Comparison of ENCODE assay signal across 26 cellular contexts in genomic region chr20:3166913-3167342, GRCh38.
"Had no signal": no experiment of that assay in that cellular context is flagged by ENCODE, and none has a peak within 500 bp of the region (broad histone marks: within the 10 kb centered on the region; RNA-seq: fewer than 3 reads in every experiment).

No MANE protein-coding gene starts in this region.

- H3K4me1 ChIP-seq: prostate gland had no signal

- H2AFZ ChIP-seq: neural progenitor cell had no signal

- H3K36me3 Mint-ChIP-seq: naive thymus-derived CD8-positive, alpha-beta T cell; neural progenitor cell had no signal

- H3K4me3 ChIP-seq: cardiac muscle cell, neural progenitor cell had no signal

- ATAC-seq: activated CD4-positive, alpha-beta T cell treated with anti-CD3 and anti-CD28 coated beads for 36 hours; activated naive CD8-positive, alpha-beta T cell treated with anti-CD3 and anti-CD28 coated beads, Interleukin-2, amount 50 U/mL, for 24 hours; naive thymus-derived CD8-positive, alpha-beta T cell had no signal

- H3K9me3 Mint-ChIP-seq: activated B cell treated with CpG ODN at 0.5 μM for 24 hours; activated naive CD8-positive, alpha-beta T cell treated with anti-CD3 and anti-CD28 coated beads, Interleukin-2, amount 50 U/mL, for 24 hours; activated T-cell treated with anti-CD3 and anti-CD28 coated beads, Interleukin-2, amount 50 U/mL, for 24 hours; activated T-helper 2 cell treated with anti-CD3 and anti-CD28 coated beads, Interferon-gamma antibody, Interleukin-2, Interleukin-4, amounts not matched to agents 10 μg/mL and 5 μg/mL and 100 μg/mL, durations not matched to agents 14 hours and 24 hours and 36 hours; mesothelial cell of epicardium; naive thymus-derived CD8-positive, alpha-beta T cell; neural progenitor cell had no signal

- H3K36me3 ChIP-seq: cardiac muscle cell, left ventricle myocardium inferior, neural progenitor cell, prostate gland, suprapubic skin, transverse colon had no signal

- H3K27ac ChIP-seq: cardiac muscle cell, neural progenitor cell, suprapubic skin had no signal

- H3K9me3 ChIP-seq: body of pancreas, left ventricle myocardium inferior, prostate gland, stomach, suprapubic skin, transverse colon had no signal

- H3K4me3 Mint-ChIP-seq: activated B cell treated with CpG ODN at 0.5 μM for 24 hours; activated CD4-positive, alpha-beta T cell treated with anti-CD3 and anti-CD28 coated beads for 36 hours; activated naive CD8-positive, alpha-beta T cell treated with anti-CD3 and anti-CD28 coated beads, Interleukin-2, amount 50 U/mL, for 24 hours; activated T-cell treated with anti-CD3 and anti-CD28 coated beads, Interleukin-2, amount 50 U/mL, for 24 hours; neural progenitor cell had no signal

- H3K27me3 ChIP-seq: body of pancreas, cardiac muscle cell had no signal

- H3K27ac Mint-ChIP-seq: activated B cell treated with CpG ODN at 0.5 μM for 24 hours; activated CD4-positive, alpha-beta T cell treated with anti-CD3 and anti-CD28 coated beads for 36 hours; activated naive CD8-positive, alpha-beta T cell treated with anti-CD3 and anti-CD28 coated beads, Interleukin-2, amount 50 U/mL, for 24 hours; activated T-cell treated with anti-CD3 and anti-CD28 coated beads, Interleukin-2, amount 50 U/mL, for 24 hours; activated T-helper 2 cell treated with anti-CD3 and anti-CD28 coated beads, Interferon-gamma antibody, Interleukin-2, Interleukin-4, amounts not matched to agents 10 μg/mL and 5 μg/mL and 100 μg/mL, durations not matched to agents 14 hours and 24 hours and 36 hours; mesothelial cell of epicardium; naive thymus-derived CD8-positive, alpha-beta T cell; neural progenitor cell had no signal

- DNase-seq: activated B cell treated with CpG ODN at 0.5 μM for 24 hours; activated CD4-positive, alpha-beta T cell treated with anti-CD3 and anti-CD28 coated beads for 36 hours; activated CD4-positive, alpha-beta T cell treated with anti-CD3 and anti-CD28 coated beads, Interleukin-2, amount 50 U/mL, for 4 hours; activated CD8-positive, alpha-beta memory T cell treated with anti-CD3 and anti-CD28 coated beads for 24 hours; activated CD8-positive, alpha-beta memory T cell treated with anti-CD3 and anti-CD28 coated beads, Interleukin-2, amount 50 U/mL, for 4 hours; activated naive CD4-positive, alpha-beta T cell treated with anti-CD3 and anti-CD28 coated beads, Interleukin-2, amount 50 U/mL, for 16 hours; activated naive CD8-positive, alpha-beta T cell treated with anti-CD3 and anti-CD28 coated beads, Interleukin-2, amount 50 U/mL, for 24 hours; activated T-cell treated with anti-CD3 and anti-CD28 coated beads, Interleukin-2, amount 50 U/mL, for 24 hours; anterior cingulate cortex; effector CD4-positive, alpha-beta T cell; foreskin melanocyte; hippocampal formation; kidney glomerular epithelial cell; left ventricle myocardium inferior; naive thymus-derived CD8-positive, alpha-beta T cell; stimulated activated CD4-positive, alpha-beta T cell treated with anti-CD3 and anti-CD28 coated beads, Interleukin-4, amount 100 ng/mL, for 4 hours; stomach; T1000; transverse colon had no signal
